Comparison of ENCODE assay signal across 15 cellular contexts in the genomic region with DNA sequence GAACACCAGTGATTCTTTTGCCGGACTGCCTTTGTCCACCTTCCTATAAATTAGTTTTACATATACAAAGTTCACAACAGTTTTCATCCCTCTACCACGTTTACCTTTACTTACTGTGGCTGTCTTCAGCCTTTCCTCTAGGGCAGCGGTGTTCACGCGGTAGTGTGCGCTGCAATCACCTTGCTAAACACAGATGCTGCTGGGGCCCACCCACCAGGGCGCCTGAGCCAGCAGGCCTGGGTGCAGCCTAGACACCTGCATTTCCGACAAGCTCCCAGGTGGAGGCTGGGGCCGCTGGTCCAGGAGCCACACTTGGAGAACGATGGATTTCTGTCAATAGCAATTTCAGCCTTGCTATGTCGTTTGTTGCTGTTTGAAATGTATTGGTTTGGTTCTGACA.
"Had no signal": no experiment of that assay in that cellular context is flagged by ENCODE, and none has a peak within 500 bp of the region (broad histone marks: within the 10 kb centered on the region; RNA-seq: fewer than 3 reads in every experiment).

No MANE protein-coding gene starts in this region.

- DNase-seq: activated CD4-positive, alpha-beta T cell treated with anti-CD3 and anti-CD28 coated beads, Interleukin-2, amount 10 ng/mL, durations not matched to agents 7 days and 5 days; activated CD4-positive, CD25-positive, alpha-beta regulatory T cell; activated CD8-positive, alpha-beta memory T cell treated with anti-CD3 and anti-CD28 coated beads for 24 hours; caudate nucleus; effector CD4-positive, alpha-beta T cell; mammary epithelial cell; naive thymus-derived CD4-positive, alpha-beta T cell; stimulated activated CD4-positive, alpha-beta T cell treated with anti-CD3 and anti-CD28 coated beads, Interleukin-2, amount 100 ng/mL, for 24 hours; stimulated activated naive B cell treated with anti-CD40 and anti-IgM and Interleukin-4, amounts not matched to agents 10 μg/mL and 1 μg/mL and 100 μg/mL, for 72 hours; substantia nigra had no signal

- H3K4me3 ChIP-seq: coronary artery, gastrocnemius medialis, hepatocyte had no signal

- H3K36me3 ChIP-seq: gastrocnemius medialis had no signal

- H3K27me3 ChIP-seq: gastrocnemius medialis, hepatocyte had no signal

- H3K9me3 ChIP-seq: gastrocnemius medialis had no signal

- H3K4me1 ChIP-seq: gastrocnemius medialis had no signal

- H3K27ac ChIP-seq: coronary artery, gastrocnemius medialis, hepatocyte had no signal

- ATAC-seq: gastrocnemius medialis; naive thymus-derived CD4-positive, alpha-beta T cell; right cardiac atrium; stimulated activated naive B cell treated with anti-CD40 and anti-IgM and Interleukin-4, amounts not matched to agents 10 μg/mL and 1 μg/mL and 100 μg/mL, for 72 hours; T-helper 17 cell had no signal
